ENCODE assay signal across 1 cellular context in the genomic region with DNA sequence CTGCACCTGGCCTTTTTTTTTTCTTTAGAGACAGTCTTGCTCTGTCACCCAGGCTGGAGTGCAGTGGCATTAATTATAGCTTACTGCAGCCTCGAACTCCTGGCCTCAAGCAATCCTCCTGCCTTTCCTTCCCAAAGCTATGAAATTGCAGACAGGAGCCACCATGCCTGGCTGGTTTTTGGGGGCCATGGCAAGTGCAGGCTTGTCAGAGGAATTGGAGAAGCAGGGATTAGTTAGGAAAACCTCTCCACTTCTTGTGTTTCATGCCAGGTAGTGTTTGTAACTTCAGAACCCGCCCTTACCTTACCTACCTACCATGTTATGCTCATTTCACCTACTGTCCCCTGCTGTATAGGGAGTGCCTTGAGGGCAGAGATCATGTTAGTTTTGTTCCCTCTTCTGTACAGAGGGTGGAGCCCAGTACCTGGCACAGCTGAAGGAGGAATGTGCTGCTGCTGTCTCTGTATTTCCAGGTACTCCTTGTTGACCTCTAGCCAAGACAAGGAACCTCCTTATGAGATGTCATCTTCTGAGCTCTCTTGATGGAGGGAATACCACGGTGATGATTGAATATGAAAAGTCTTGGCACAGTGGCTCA.
TF ChIP-seq lines count a peak whose summit lies in the region.

No MANE protein-coding gene starts in this region.

TF ChIP-seq in WTC11, 78 proteins besides CTCF, POLR2A, EP300 and RAD21 (continued from another document):
- TF ChIP-seq, protein P1, sequence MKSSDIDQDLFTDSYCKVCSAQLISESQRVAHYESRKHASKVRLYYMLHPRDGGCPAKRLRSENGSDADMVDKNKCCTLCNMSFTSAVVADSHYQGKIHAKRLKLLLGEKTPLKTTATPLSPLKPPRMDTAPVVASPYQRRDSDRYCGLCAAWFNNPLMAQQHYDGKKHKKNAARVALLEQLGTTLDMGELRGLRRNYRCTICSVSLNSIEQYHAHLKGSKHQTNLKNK (CRISPR knock-in tag; IDR thresholded peaks at IDR 0.05): no peak
- TF ChIP-seq ZNF263 (CRISPR knock-in tag; IDR thresholded peaks at IDR 0.05; ENCODE audit: low read depth) (no peak), TEAD1 (CRISPR knock-in tag; IDR thresholded peaks at IDR 0.05) (no peak), ZNF423 (CRISPR knock-in tag; IDR thresholded peaks at IDR 0.05) (no peak), FOXJ3 (CRISPR knock-in tag; IDR thresholded peaks at IDR 0.05; ENCODE audit: borderline replicate concordance) (no peak), SP1 (CRISPR knock-in tag; conservative IDR thresholded peaks at IDR 0.05) (no peak), ZNF317 (CRISPR knock-in tag; IDR thresholded peaks at IDR 0.05; ENCODE audit: borderline replicate concordance, low read depth) (no peak)
- TF ChIP-seq, protein P2, sequence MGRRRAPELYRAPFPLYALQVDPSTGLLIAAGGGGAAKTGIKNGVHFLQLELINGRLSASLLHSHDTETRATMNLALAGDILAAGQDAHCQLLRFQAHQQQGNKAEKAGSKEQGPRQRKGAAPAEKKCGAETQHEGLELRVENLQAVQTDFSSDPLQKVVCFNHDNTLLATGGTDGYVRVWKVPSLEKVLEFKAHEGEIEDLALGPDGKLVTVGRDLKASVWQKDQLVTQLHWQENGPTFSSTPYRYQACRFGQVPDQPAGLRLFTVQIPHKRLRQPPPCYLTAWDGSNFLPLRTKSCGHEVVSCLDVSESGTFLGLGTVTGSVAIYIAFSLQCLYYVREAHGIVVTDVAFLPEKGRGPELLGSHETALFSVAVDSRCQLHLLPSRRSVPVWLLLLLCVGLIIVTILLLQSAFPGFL (CRISPR knock-in tag; IDR thresholded peaks at IDR 0.05; ENCODE audit: borderline replicate concordance): no peak
- TF ChIP-seq, protein P3, sequence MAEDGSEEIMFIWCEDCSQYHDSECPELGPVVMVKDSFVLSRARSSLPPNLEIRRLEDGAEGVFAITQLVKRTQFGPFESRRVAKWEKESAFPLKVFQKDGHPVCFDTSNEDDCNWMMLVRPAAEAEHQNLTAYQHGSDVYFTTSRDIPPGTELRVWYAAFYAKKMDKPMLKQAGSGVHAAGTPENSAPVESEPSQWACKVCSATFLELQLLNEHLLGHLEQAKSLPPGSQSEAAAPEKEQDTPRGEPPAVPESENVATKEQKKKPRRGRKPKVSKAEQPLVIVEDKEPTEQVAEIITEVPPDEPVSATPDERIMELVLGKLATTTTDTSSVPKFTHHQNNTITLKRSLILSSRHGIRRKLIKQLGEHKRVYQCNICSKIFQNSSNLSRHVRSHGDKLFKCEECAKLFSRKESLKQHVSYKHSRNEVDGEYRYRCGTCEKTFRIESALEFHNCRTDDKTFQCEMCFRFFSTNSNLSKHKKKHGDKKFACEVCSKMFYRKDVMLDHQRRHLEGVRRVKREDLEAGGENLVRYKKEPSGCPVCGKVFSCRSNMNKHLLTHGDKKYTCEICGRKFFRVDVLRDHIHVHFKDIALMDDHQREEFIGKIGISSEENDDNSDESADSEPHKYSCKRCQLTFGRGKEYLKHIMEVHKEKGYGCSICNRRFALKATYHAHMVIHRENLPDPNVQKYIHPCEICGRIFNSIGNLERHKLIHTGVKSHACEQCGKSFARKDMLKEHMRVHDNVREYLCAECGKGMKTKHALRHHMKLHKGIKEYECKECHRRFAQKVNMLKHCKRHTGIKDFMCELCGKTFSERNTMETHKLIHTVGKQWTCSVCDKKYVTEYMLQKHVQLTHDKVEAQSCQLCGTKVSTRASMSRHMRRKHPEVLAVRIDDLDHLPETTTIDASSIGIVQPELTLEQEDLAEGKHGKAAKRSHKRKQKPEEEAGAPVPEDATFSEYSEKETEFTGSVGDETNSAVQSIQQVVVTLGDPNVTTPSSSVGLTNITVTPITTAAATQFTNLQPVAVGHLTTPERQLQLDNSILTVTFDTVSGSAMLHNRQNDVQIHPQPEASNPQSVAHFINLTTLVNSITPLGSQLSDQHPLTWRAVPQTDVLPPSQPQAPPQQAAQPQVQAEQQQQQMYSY (CRISPR knock-in tag; IDR thresholded peaks at IDR 0.05): no peak
- TF ChIP-seq, protein P4, sequence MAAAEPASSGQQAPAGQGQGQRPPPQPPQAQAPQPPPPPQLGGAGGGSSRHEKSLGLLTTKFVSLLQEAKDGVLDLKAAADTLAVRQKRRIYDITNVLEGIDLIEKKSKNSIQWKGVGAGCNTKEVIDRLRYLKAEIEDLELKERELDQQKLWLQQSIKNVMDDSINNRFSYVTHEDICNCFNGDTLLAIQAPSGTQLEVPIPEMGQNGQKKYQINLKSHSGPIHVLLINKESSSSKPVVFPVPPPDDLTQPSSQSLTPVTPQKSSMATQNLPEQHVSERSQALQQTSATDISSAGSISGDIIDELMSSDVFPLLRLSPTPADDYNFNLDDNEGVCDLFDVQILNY (CRISPR knock-in tag; IDR thresholded peaks at IDR 0.05): no peak
- TF ChIP-seq, protein P5, sequence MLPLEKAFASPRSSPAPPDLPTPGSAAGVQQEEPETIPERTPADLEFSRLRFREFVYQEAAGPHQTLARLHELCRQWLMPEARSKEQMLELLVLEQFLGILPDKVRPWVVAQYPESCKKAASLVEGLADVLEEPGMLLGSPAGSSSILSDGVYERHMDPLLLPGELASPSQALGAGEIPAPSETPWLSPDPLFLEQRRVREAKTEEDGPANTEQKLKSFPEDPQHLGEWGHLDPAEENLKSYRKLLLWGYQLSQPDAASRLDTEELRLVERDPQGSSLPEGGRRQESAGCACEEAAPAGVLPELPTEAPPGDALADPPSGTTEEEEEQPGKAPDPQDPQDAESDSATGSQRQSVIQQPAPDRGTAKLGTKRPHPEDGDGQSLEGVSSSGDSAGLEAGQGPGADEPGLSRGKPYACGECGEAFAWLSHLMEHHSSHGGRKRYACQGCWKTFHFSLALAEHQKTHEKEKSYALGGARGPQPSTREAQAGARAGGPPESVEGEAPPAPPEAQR (CRISPR knock-in tag; IDR thresholded peaks at IDR 0.05): no peak
- TF ChIP-seq, protein P6, sequence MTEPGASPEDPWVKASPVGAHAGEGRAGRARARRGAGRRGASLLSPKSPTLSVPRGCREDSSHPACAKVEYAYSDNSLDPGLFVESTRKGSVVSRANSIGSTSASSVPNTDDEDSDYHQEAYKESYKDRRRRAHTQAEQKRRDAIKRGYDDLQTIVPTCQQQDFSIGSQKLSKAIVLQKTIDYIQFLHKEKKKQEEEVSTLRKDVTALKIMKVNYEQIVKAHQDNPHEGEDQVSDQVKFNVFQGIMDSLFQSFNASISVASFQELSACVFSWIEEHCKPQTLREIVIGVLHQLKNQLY (CRISPR knock-in tag; IDR thresholded peaks at IDR 0.05): no peak
- TF ChIP-seq, protein P7, sequence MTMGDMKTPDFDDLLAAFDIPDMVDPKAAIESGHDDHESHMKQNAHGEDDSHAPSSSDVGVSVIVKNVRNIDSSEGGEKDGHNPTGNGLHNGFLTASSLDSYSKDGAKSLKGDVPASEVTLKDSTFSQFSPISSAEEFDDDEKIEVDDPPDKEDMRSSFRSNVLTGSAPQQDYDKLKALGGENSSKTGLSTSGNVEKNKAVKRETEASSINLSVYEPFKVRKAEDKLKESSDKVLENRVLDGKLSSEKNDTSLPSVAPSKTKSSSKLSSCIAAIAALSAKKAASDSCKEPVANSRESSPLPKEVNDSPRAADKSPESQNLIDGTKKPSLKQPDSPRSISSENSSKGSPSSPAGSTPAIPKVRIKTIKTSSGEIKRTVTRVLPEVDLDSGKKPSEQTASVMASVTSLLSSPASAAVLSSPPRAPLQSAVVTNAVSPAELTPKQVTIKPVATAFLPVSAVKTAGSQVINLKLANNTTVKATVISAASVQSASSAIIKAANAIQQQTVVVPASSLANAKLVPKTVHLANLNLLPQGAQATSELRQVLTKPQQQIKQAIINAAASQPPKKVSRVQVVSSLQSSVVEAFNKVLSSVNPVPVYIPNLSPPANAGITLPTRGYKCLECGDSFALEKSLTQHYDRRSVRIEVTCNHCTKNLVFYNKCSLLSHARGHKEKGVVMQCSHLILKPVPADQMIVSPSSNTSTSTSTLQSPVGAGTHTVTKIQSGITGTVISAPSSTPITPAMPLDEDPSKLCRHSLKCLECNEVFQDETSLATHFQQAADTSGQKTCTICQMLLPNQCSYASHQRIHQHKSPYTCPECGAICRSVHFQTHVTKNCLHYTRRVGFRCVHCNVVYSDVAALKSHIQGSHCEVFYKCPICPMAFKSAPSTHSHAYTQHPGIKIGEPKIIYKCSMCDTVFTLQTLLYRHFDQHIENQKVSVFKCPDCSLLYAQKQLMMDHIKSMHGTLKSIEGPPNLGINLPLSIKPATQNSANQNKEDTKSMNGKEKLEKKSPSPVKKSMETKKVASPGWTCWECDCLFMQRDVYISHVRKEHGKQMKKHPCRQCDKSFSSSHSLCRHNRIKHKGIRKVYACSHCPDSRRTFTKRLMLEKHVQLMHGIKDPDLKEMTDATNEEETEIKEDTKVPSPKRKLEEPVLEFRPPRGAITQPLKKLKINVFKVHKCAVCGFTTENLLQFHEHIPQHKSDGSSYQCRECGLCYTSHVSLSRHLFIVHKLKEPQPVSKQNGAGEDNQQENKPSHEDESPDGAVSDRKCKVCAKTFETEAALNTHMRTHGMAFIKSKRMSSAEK (CRISPR knock-in tag; IDR thresholded peaks at IDR 0.05; ENCODE audit: borderline replicate concordance): no peak
- TF ChIP-seq, protein P8, sequence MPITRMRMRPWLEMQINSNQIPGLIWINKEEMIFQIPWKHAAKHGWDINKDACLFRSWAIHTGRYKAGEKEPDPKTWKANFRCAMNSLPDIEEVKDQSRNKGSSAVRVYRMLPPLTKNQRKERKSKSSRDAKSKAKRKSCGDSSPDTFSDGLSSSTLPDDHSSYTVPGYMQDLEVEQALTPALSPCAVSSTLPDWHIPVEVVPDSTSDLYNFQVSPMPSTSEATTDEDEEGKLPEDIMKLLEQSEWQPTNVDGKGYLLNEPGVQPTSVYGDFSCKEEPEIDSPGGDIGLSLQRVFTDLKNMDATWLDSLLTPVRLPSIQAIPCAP (CRISPR knock-in tag; IDR thresholded peaks at IDR 0.05): no peak
